28 cellular contexts compared by ENCODE assay signal in genomic region chr14:99976021-99976420, GRCh38.
"Had no signal": no experiment of that assay in that cellular context is flagged by ENCODE, and none has a peak within 500 bp of the region (broad histone marks: within the 10 kb centered on the region; RNA-seq: fewer than 3 reads in every experiment).

No MANE protein-coding gene starts in this region.

- H3K4me2 ChIP-seq: hepatocyte had no signal

- H3K4me1 ChIP-seq: prostate gland, testis, upper lobe of right lung had no signal

- H3K9me3 ChIP-seq: pancreas, prostate gland, testis, thyroid gland, upper lobe of right lung had no signal

- H3K27ac ChIP-seq: hepatocyte, left ventricle myocardium inferior, pancreas, prostate gland, skin epidermis, stomach, testis, thyroid gland, transverse colon, upper lobe of right lung had no signal

- H3K4me3 ChIP-seq: hepatocyte, left ventricle myocardium inferior, lung, pancreas, prostate gland, skin epidermis, stomach, testis, thyroid gland, transverse colon, upper lobe of right lung had no signal

- H3K36me3 ChIP-seq: left ventricle myocardium inferior, pancreas, prostate gland, stomach, thyroid gland, transverse colon, upper lobe of right lung had no signal

- DNase-seq: islet precursor cell; left ventricle myocardium inferior; mesendoderm; naive B cell; natural killer cell; nucleus accumbens; pancreas; posterior cingulate gyrus; retina; right cardiac atrium; stimulated activated CD4-positive, alpha-beta T cell treated with anti-CD3 and anti-CD28 coated beads, Interleukin-12 subunit alpha, Interleukin-12 subunit beta, amount 100 ng/mL, for 4 hours; stimulated activated CD4-positive, alpha-beta T cell treated with anti-CD3 and anti-CD28 coated beads, Interleukin-15, amount 100 ng/mL, for 24 hours; stimulated activated CD4-positive, alpha-beta T cell treated with anti-CD3 and anti-CD28 coated beads, Interleukin-2, amount 100 ng/mL, for 24 hours; stimulated activated CD4-positive, alpha-beta T cell treated with anti-CD3 and anti-CD28 coated beads, Interleukin-4, amount 100 ng/mL, for 1 hour; stimulated activated naive B cell treated with anti-CD40 and anti-IgM and Interleukin-4, amounts not matched to agents 10 μg/mL and 1 μg/mL and 100 μg/mL, for 72 hours; stimulated activated naive CD8-positive, alpha-beta T cell treated with anti-CD3 and anti-CD28 coated beads, Interleukin-15, Interleukin-2, amounts not matched to agents 100 U/mL and 50 U/mL, for 24 hours; stomach; testis; thyroid gland; transverse colon; upper lobe of right lung had no signal

- H2AFZ ChIP-seq: hepatocyte had no signal

- H3K36me3 Mint-ChIP-seq: natural killer cell had no signal

- ATAC-seq: natural killer cell; pancreas; right cardiac atrium; sciatic nerve; stimulated activated naive B cell treated with anti-CD40 and anti-IgM and Interleukin-4, amounts not matched to agents 10 μg/mL and 1 μg/mL and 100 μg/mL, for 72 hours; stimulated activated naive CD8-positive, alpha-beta T cell treated with anti-CD3 and anti-CD28 coated beads, Interleukin-15, Interleukin-2, amounts not matched to agents 100 U/mL and 50 U/mL, for 24 hours; upper lobe of right lung had no signal

- H3K9me3 Mint-ChIP-seq: naive B cell; natural killer cell; stimulated activated naive B cell treated with anti-CD40 and anti-IgM and Interleukin-4, amounts not matched to agents 10 μg/mL and 1 μg/mL and 100 μg/mL, for 72 hours had no signal

- H3K27me3 ChIP-seq: hepatocyte, pancreas, stomach, testis, thyroid gland, upper lobe of right lung had no signal

- H3K27ac Mint-ChIP-seq: mesothelial cell of epicardium; naive B cell; natural killer cell; stimulated activated naive B cell treated with anti-CD40 and anti-IgM and Interleukin-4, amounts not matched to agents 10 μg/mL and 1 μg/mL and 100 μg/mL, for 72 hours had no signal

- H3K4me3 Mint-ChIP-seq: mesothelial cell of epicardium; natural killer cell; stimulated activated naive B cell treated with anti-CD40 and anti-IgM and Interleukin-4, amounts not matched to agents 10 μg/mL and 1 μg/mL and 100 μg/mL, for 72 hours had no signal

- FAIRE-seq: pancreas, urothelium cell line had no signal
